In genomic region chr5:142720561-142721275, GRCh38 we compare ENCODE assay signal across 12 cellular contexts. TPM values are rescaled to one million over a fixed set of nuclear protein-coding genes. Genes with fewer than 3 reads are reported as not detected.
DNase-seq lines count a peak whose midpoint lies in the region; ATAC-seq and FAIRE-seq lines count a peak whose summit lies in the region.
"Had no signal": no experiment of that assay in that cellular context is flagged by ENCODE, and none has a peak within 500 bp of the region (broad histone marks: within the 10 kb centered on the region; RNA-seq: fewer than 3 reads in every experiment).

No MANE protein-coding gene starts in this region.

- H3K27me3 Mint-ChIP-seq in activated T-cell treated with anti-CD3 and anti-CD28 coated beads, Interleukin-2, amount 50 U/mL, for 4 hours (ENCODE audit: low read depth), result peaks cover 15% of the 10 kb centered on the region

- H3K27ac ChIP-seq in epithelial cell of prostate (peak overlapping the region; percentile 94), small intestine (ENCODE audit: low read depth in 1 of 2, low read length in 1 of 2) (no peak overlapping the region)
- H3K27ac ChIP-seq: adrenal gland had no signal

- ATAC-seq in activated T-cell treated with anti-CD3 and anti-CD28 coated beads, Interleukin-2, amount 50 U/mL, for 4 hours, result no peak

- no peaks in the 10 kb centered on the region for H3K27me3 ChIP-seq in small intestine (ENCODE audit: control insufficient read depth in 2 of 2, insufficient read depth in 2 of 2, low read length in 2 of 2)
- H3K27me3 ChIP-seq: adrenal gland had no signal

- no peaks in the 10 kb centered on the region for H3K4me1 ChIP-seq in small intestine (ENCODE audit: control insufficient read depth in 2 of 2, insufficient read depth in 1 of 2, low read depth in 1 of 2, low read length in 1 of 2)

- no peaks in the 10 kb centered on the region for H3K9me3 ChIP-seq in small intestine (ENCODE audit: control insufficient read depth, low read depth)
- H3K9me3 ChIP-seq: adrenal gland had no signal

- H3K36me3 Mint-ChIP-seq in activated T-cell treated with anti-CD3 and anti-CD28 coated beads, Interleukin-2, amount 50 U/mL, for 4 hours (ENCODE audit: insufficient read depth), result no peaks in the 10 kb centered on the region

- no peaks in the 10 kb centered on the region for H3K36me3 ChIP-seq in small intestine (ENCODE audit: control insufficient read depth in 2 of 2, insufficient read depth in 2 of 2, low read length in 2 of 2)
- H3K36me3 ChIP-seq: adrenal gland had no signal

- 15 to 63% (median 35%) methylated on average over 13 of the region's 13 CpGs for WGBS in small intestine, 3 donors

- no peaks in the 10 kb centered on the region for H3K9me3 Mint-ChIP-seq in activated T-cell treated with anti-CD3 and anti-CD28 coated beads, Interleukin-2, amount 50 U/mL, for 4 hours

- no peak overlapping the region for H3K4me3 Mint-ChIP-seq in activated T-cell treated with anti-CD3 and anti-CD28 coated beads, Interleukin-2, amount 50 U/mL, for 4 hours

- DNase-seq in LHCN-M2 (ENCODE audit: low read depth), result peak; percentile 61
- peak; percentile 91 for DNase-seq in NCI-H748 (lab: John Stamatoyannopoulos, UW; ENCODE audit: unreplicated experiment)
- peak; percentile 97 for DNase-seq in epithelial cell of prostate (ENCODE audit: low read depth, low spot score)
- DNase-seq in small intestine, result peak; percentile 81
- DNase-seq in activated T-cell treated with anti-CD3 and anti-CD28 coated beads, Interleukin-2, amount 50 U/mL, for 4 hours, result no peak
- no peak for DNase-seq in stimulated activated naive CD4-positive, alpha-beta T cell treated with Interleukin-2 at 50 U/mL for 16 hours (lab: John Stamatoyannopoulos, UW)
- no peak for DNase-seq in activated naive CD4-positive, alpha-beta T cell treated with Interleukin-2 at 50 U/mL for 16 hours
- no peak for DNase-seq in retina
- DNase-seq: activated CD4-positive, alpha-beta T cell treated with anti-CD3 and anti-CD28 coated beads for 1 hour had no signal

- no peak for FAIRE-seq in small intestine (lab: Jason Lieb, UNC)

- no peak overlapping the region for H3K4me3 ChIP-seq in small intestine (ENCODE audit: low read depth in 1 of 2, low read length in 2 of 2)
- H3K4me3 ChIP-seq: adrenal gland had no signal

- H3K4me1 Mint-ChIP-seq in activated T-cell treated with anti-CD3 and anti-CD28 coated beads, Interleukin-2, amount 50 U/mL, for 4 hours (ENCODE audit: low read depth), result no peaks in the 10 kb centered on the region

RNA-seq across cellular contexts. Expression of gene FGF1, which starts 34.8 kb away (rescaled TPM):
- 4.8 and 5.8 TPM in 2 replicates for total RNA-seq in LHCN-M2 (2014; rRNA removed)
- polyA plus RNA-seq in LHCN-M2 (2012), result 27.3 TPM
- 1 to 10 TPM in 1 of 3 donors, under 1 TPM in 1, not detected in 1; 0.27 to 2.8 TPM for polyA plus RNA-seq in small intestine
- total RNA-seq in activated T-cell treated with anti-CD3 and anti-CD28 coated beads, Interleukin-2, amount 50 U/mL, for 4 hours, result not detected
- total RNA-seq: mononuclear cell, NCI-H460 had no signal

RNA-seq across cellular contexts. Expression of gene ARHGAP26, which starts 49.5 kb away (rescaled TPM):
- 1.0 TPM in 2 replicates for total RNA-seq in LHCN-M2 (2014; rRNA removed)
- 1.7 TPM for polyA plus RNA-seq in LHCN-M2 (2012)
- polyA plus RNA-seq in small intestine, result 10 to 100 TPM in 2 of 3 donors, 1 to 10 TPM in 1; 7.6 to 12.3 (median 10.7) TPM
- total RNA-seq in activated T-cell treated with anti-CD3 and anti-CD28 coated beads, Interleukin-2, amount 50 U/mL, for 4 hours, result 10 to 100 TPM in 1 of 3 donors, 1 to 10 TPM in 2; 9.1 to 11.7 (median 9.7) TPM

Comparison
In these comparisons a context has a peak if more than half of its experiments do, and no peak if none do; other contexts are left out.
1. DNase-seq: peak in LHCN-M2 (single experiment), NCI-H748 (single experiment), epithelial cell of prostate (single experiment) and small intestine (single experiment); none in activated T-cell treated with anti-CD3 and anti-CD28 coated beads, Interleukin-2, amount 50 U/mL, for 4 hours (single experiment), stimulated activated naive CD4-positive, alpha-beta T cell treated with Interleukin-2 at 50 U/mL for 16 hours (single experiment), activated naive CD4-positive, alpha-beta T cell treated with Interleukin-2 at 50 U/mL for 16 hours (single experiment) and retina (single experiment).